ENCODE assay signal across 11 cellular contexts in genomic region chr19:3666545-3666856, GRCh38. TPM values are rescaled to one million over a fixed set of nuclear protein-coding genes. Genes with fewer than 3 reads are reported as not detected.
DNase-seq lines count a peak whose midpoint lies in the region; ATAC-seq, FAIRE-seq and TF ChIP-seq lines count a peak whose summit lies in the region.
"Not testable (repeated sequence)": the region's sequence is repeated elsewhere in the genome, so short reads cannot be mapped to it uniquely, and the experiment has no call there.
"Had no signal": no experiment of that assay in that cellular context is flagged by ENCODE, and none has a peak within 500 bp of the region (broad histone marks: within the 10 kb centered on the region; RNA-seq: fewer than 3 reads in every experiment).

No MANE protein-coding gene starts in this region.

- ATAC-seq in A549, result not testable (repeated sequence)

- peak overlapping the region; percentile 85 for H2BK15ac ChIP-seq in neuronal stem cell (ENCODE audit: low read length)

- 88% methylated on average over 14 of the region's 14 CpGs for WGBS in A549 (ENCODE audit: missing lambda C conversion rate)
- no CpG with 5 or more reads among the region's 14 CpGs for WGBS in neuronal stem cell (ENCODE audit: extremely low coverage in 2 of 2, insufficient read length in 2 of 2, insufficient replicate concordance in 1 of 2), 2 donors

- peak overlapping the region; percentile 77 for H3K9ac ChIP-seq in neuronal stem cell (ENCODE audit: low read depth, low read length, poor library complexity)

- H3K36me3 ChIP-seq in neuronal stem cell (replicated peaks in 1 of 2; ENCODE audit: control insufficient read depth in 2 of 2, insufficient read depth in 2 of 2, low read length in 2 of 2), result peaks cover 33 to 35% of the 10 kb centered on the region in 2 donors

- DNase-seq in A549 (ENCODE audit: low read depth in 1 of 2, low spot score in 1 of 2); HEK293T (ENCODE audit: extremely low spot score); glutamatergic neuron; neuronal stem cell (ENCODE audit: low spot score); type B pancreatic cell (ENCODE audit: extremely low spot score, unreplicated experiment): not testable (repeated sequence)

- TF ChIP-seq RAD21 in A549 (conservative IDR thresholded peaks at IDR 0.05 in 1 of 2, IDR thresholded peaks at IDR 0.05 in 1 of 2), result not testable (repeated sequence)

- H2BK120ac ChIP-seq in neuronal stem cell (ENCODE audit: low read depth, low read length), result not testable (repeated sequence)

- FAIRE-seq in A549 (lab: Jason Lieb, UNC), result not testable (repeated sequence)

- H3K4me1 Mint-ChIP-seq in brain (peaks cover 41% of the 10 kb centered on the region), glutamatergic neuron (ENCODE audit: low read depth, unreplicated experiment) (peaks cover 16% of the 10 kb centered on the region), type B pancreatic cell (ENCODE audit: unreplicated experiment) (peaks cover 17% of the 10 kb centered on the region)

- H3K36me3 Mint-ChIP-seq in brain, result peaks cover 18% of the 10 kb centered on the region
- not testable (repeated sequence) for H3K36me3 Mint-ChIP-seq in glutamatergic neuron (ENCODE audit: unreplicated experiment); type B pancreatic cell

- H3K23ac ChIP-seq in neuronal stem cell (ENCODE audit: low read depth, low read length, poor library complexity), result peak overlapping the region; percentile 95

- H3K4me1 ChIP-seq in A549, result peaks cover 19% of the 10 kb centered on the region
- peaks cover 29 to 32% of the 10 kb centered on the region in 2 donors for H3K4me1 ChIP-seq in neuronal stem cell (ENCODE audit: control insufficient read depth in 2 of 2, insufficient read depth in 1 of 2, low read depth in 1 of 2, low read length in 2 of 2)

- not testable (repeated sequence) for H3K27ac ChIP-seq in A549; neuronal stem cell (replicated peaks; ENCODE audit: low read length)

- peaks cover 24% of the 10 kb centered on the region for H3K79me1 ChIP-seq in neuronal stem cell (ENCODE audit: low read depth, low read length)

- not testable (repeated sequence) for H3K4me3 ChIP-seq in A549
- H3K4me3 ChIP-seq in neuronal stem cell (ENCODE audit: low read length in 2 of 2), result peak overlapping the region in 1 of 2 donors; percentile 41

- CTCF ChIA-PET in A549 (lab: Yijun Ruan, JAX), result interaction anchor here (0.7 to 3.5 kb wide), 23 partner anchors 8 to 220 kb away, joined by 3 to 30 read pairs (median 4); partner anchors contain the start of genes PIP5K1C and TJP3
- CTCF ChIA-PET in HEK293T (lab: Yijun Ruan, JAX), result interaction anchor here (1.5 kb wide), 1 partner anchor 9 kb away, joined by 4 read pairs; no protein-coding TSS in a partner anchor

- peak overlapping the region; percentile 72 for H4K91ac ChIP-seq in neuronal stem cell (ENCODE audit: low read depth, low read length, poor library complexity)

- H2AFZ ChIP-seq in neuronal stem cell (ENCODE audit: low read length), result not testable (repeated sequence)

- not testable (repeated sequence) for TF ChIP-seq POLR2A in A549 (IDR thresholded peaks at IDR 0.05; ENCODE audit: low read length)

- TF ChIP-seq CTCF in A549 (IDR thresholded peaks at IDR 0.05); brain (conservative IDR thresholded peaks at IDR 0.05); glutamatergic neuron (IDR thresholded peaks at IDR 0.05; ENCODE audit: partially characterized antibody, unreplicated experiment); type B pancreatic cell (conservative IDR thresholded peaks at IDR 0.05): not testable (repeated sequence)

- H3K18ac ChIP-seq in neuronal stem cell (ENCODE audit: low read length), result peak overlapping the region; percentile 86

- not testable (repeated sequence) for H3K9me3 ChIP-seq in A549; neuronal stem cell (replicated peaks in 1 of 2; ENCODE audit: control insufficient read depth in 2 of 2, insufficient read depth in 1 of 2, low read depth in 1 of 2, low read length in 2 of 2)

- not testable (repeated sequence) for H3K27me3 ChIP-seq in neuronal stem cell (ENCODE audit: control insufficient read depth in 3 of 3, insufficient read depth in 3 of 3, low read depth in 1 of 3, low read length in 3 of 3)

- H3K4me2 ChIP-seq in A549; neuronal stem cell (ENCODE audit: insufficient read depth, low read length, poor library complexity, severe bottlenecking): not testable (repeated sequence)

- H3K4me3 Mint-ChIP-seq in brain, type B pancreatic cell: not testable (repeated sequence)
- H3K4me3 Mint-ChIP-seq in glutamatergic neuron (ENCODE audit: unreplicated experiment), result peak overlapping the region; percentile 44

- POLR2A ChIA-PET in A549 (lab: Yijun Ruan, JAX); HEK293T (lab: Yijun Ruan, JAX): not testable (repeated sequence)

- TF ChIP-seq EP300 in A549 (IDR thresholded peaks at IDR 0.05), result not testable (repeated sequence)

- H3K14ac ChIP-seq in neuronal stem cell (ENCODE audit: low read length), result peak overlapping the region; percentile 82

- not testable (repeated sequence) for H3K27me3 Mint-ChIP-seq in brain, type B pancreatic cell
- H3K27me3 Mint-ChIP-seq in glutamatergic neuron (ENCODE audit: unreplicated experiment), result peaks cover 20% of the 10 kb centered on the region

- H3K9me3 Mint-ChIP-seq in brain, type B pancreatic cell: not testable (repeated sequence)
- peaks cover 10% of the 10 kb centered on the region for H3K9me3 Mint-ChIP-seq in glutamatergic neuron (ENCODE audit: unreplicated experiment)

- H2AK5ac ChIP-seq in neuronal stem cell (ENCODE audit: low read depth, low read length), result peak overlapping the region; percentile 75

- peak overlapping the region; percentile 58 for H3K4ac ChIP-seq in neuronal stem cell (ENCODE audit: low read length)

- H2BK12ac ChIP-seq in neuronal stem cell (ENCODE audit: low read length), result peak overlapping the region; percentile 99

- H2BK5ac ChIP-seq in neuronal stem cell (ENCODE audit: low read length), result peak overlapping the region; percentile 29

- H3K27ac Mint-ChIP-seq in brain (peak overlapping the region in 4 of 5 experiments; percentile 48 to 76 (median 60)), glutamatergic neuron (ENCODE audit: unreplicated experiment) (peak overlapping the region; percentile 90), type B pancreatic cell (peak overlapping the region; percentile 53)

- H4K8ac ChIP-seq in neuronal stem cell (ENCODE audit: low read depth, low read length), result peak overlapping the region; percentile 93

TF ChIP-seq in A549, 52 proteins besides CTCF, POLR2A, EP300 and RAD21:
- peak; percentile 76; the same call in 1 of the 2 replicates for TF ChIP-seq KDM1A (IDR thresholded peaks at IDR 0.05; ENCODE audit: low read depth)

TF ChIP-seq in HEK293T, 16 proteins besides CTCF, POLR2A, EP300 and RAD21:
- TF ChIP-seq TARDBP (IDR thresholded peaks at IDR 0.05), result 0 out of 2 replicates have a peak, but pooled peaks have one; percentile 28
TF ChIP-seq in HEK293T: peak in this region for 1; not testable (repeated sequence) for 15.

RNA-seq across cellular contexts. Expression of gene PIP5K1C, which starts 33.8 kb away (rescaled TPM):
- polyA plus RNA-seq in A549 (2011; rRNA removed) (2.6 and 3.5 TPM in 2 replicates), A549 (2017; fragmentation: RNase III; extraction: RNeasy Plus Mini Kit Qiagen cat#74134 plus additional on column Dnase treatment) (8.1 to 9.5 TPM (median 9.3 TPM) in 3 replicates), brain (ENCODE audit: insufficient read depth, low read depth, low replicate concordance) (51.0 TPM)
- 4.9 and 7.4 TPM in 2 replicates for polyA plus RNA-seq in A549 (2012; cell fraction: cytosol; rRNA removed)
- 10.6 and 12.2 TPM in 2 replicates for polyA plus RNA-seq in A549 (2012; cell fraction: nucleus; rRNA removed)
- 14.5 and 17.1 TPM in 2 replicates for polyA minus RNA-seq in A549 (2011; rRNA and poly(A)+ RNA removed)
- total RNA-seq in glutamatergic neuron (ENCODE audit: unreplicated experiment) (169 TPM), type B pancreatic cell (ENCODE audit: low replicate concordance) (35.9 and 44.5 TPM in 2 replicates)
- polyA plus RNA-seq in neuronal stem cell (2013, experiment 1 of 2), result 25.4 TPM
- 24.7 TPM for polyA plus RNA-seq in neuronal stem cell (2013, experiment 2 of 2)

RNA-seq across cellular contexts. Expression of gene CACTIN, which starts 39.9 kb away (rescaled TPM):
- 6.4 and 8.3 TPM in 2 replicates for polyA plus RNA-seq in A549 (2011; rRNA removed)
- polyA plus RNA-seq in A549 (2012; cell fraction: cytosol; rRNA removed), result 21.6 and 28.8 TPM in 2 replicates
- 44.9 and 67.0 TPM in 2 replicates for polyA plus RNA-seq in A549 (2012; cell fraction: nucleus; rRNA removed)
- polyA plus RNA-seq in A549 (2017; fragmentation: RNase III; extraction: RNeasy Plus Mini Kit Qiagen cat#74134 plus additional on column Dnase treatment), result 14.6 to 15.3 TPM (median 14.9 TPM) in 3 replicates
- 5.4 and 8.2 TPM in 2 replicates for polyA minus RNA-seq in A549 (2011; rRNA and poly(A)+ RNA removed)
- 31.8 TPM for polyA plus RNA-seq in brain (ENCODE audit: insufficient read depth, low read depth, low replicate concordance)
- total RNA-seq in glutamatergic neuron (ENCODE audit: unreplicated experiment), result 29.7 TPM
- polyA plus RNA-seq in neuronal stem cell (2013, experiment 1 of 2), result 23.9 TPM
- polyA plus RNA-seq in neuronal stem cell (2013, experiment 2 of 2), result 25.3 TPM
- 31.6 and 32.4 TPM in 2 replicates for total RNA-seq in type B pancreatic cell (ENCODE audit: low replicate concordance)

RNA-seq across cellular contexts. Expression of gene TJP3, which starts 41.7 kb away (rescaled TPM):
- polyA plus RNA-seq in A549 (2011; rRNA removed) (2.3 and 4.0 TPM in 2 replicates), A549 (2017; fragmentation: RNase III; extraction: RNeasy Plus Mini Kit Qiagen cat#74134 plus additional on column Dnase treatment) (1.4 to 1.8 TPM (median 1.5 TPM) in 3 replicates), brain (ENCODE audit: insufficient read depth, low read depth, low replicate concordance) (3.8 TPM)
- 0.90 and 1.1 TPM in 2 replicates for polyA plus RNA-seq in A549 (2012; cell fraction: cytosol; rRNA removed)
- polyA plus RNA-seq in A549 (2012; cell fraction: nucleus; rRNA removed), result 0.89 and 2.1 TPM in 2 replicates
- 2.1 and 3.7 TPM in 2 replicates for polyA minus RNA-seq in A549 (2011; rRNA and poly(A)+ RNA removed)
- total RNA-seq in glutamatergic neuron (ENCODE audit: unreplicated experiment) (3.1 TPM), type B pancreatic cell (ENCODE audit: low replicate concordance) (20.0 and 53.8 TPM in 2 replicates)
- 23.4 TPM for polyA plus RNA-seq in neuronal stem cell (2013, experiment 1 of 2)
- polyA plus RNA-seq in neuronal stem cell (2013, experiment 2 of 2), result 21.0 TPM
- total RNA-seq: HFFc6, HT1080, LHCN-M2 had no signal
- polyA plus RNA-seq: CD14-positive monocyte had no signal

RNA-seq across cellular contexts. Expression of gene TBXA2R, which starts 59.8 kb away (rescaled TPM):
- polyA plus RNA-seq in A549 (2011; rRNA removed), result 0.13 and 0.26 TPM in 2 replicates
- polyA plus RNA-seq in A549 (2012; cell fraction: cytosol; rRNA removed), result 0.59 and 1.00 TPM in 2 replicates
- polyA plus RNA-seq in A549 (2012; cell fraction: nucleus; rRNA removed), result 0.91 and 1.0 TPM in 2 replicates
- polyA plus RNA-seq in A549 (2017; fragmentation: RNase III; extraction: RNeasy Plus Mini Kit Qiagen cat#74134 plus additional on column Dnase treatment), result 0.49 to 0.62 TPM (median 0.49 TPM) in 3 replicates
- 0.10 and 0.12 TPM in 2 replicates for polyA minus RNA-seq in A549 (2011; rRNA and poly(A)+ RNA removed)
- 2.2 TPM for polyA plus RNA-seq in brain (ENCODE audit: insufficient read depth, low read depth, low replicate concordance)
- not detected for total RNA-seq in glutamatergic neuron (ENCODE audit: unreplicated experiment)
- 0.11 TPM for polyA plus RNA-seq in neuronal stem cell (2013, experiment 1 of 2)
- 0.12 TPM for polyA plus RNA-seq in neuronal stem cell (2013, experiment 2 of 2)
- total RNA-seq in type B pancreatic cell (ENCODE audit: low replicate concordance), result not detected in 2 replicates
- total RNA-seq: MCF 10A had no signal
